In genomic region chr6:111579816-111580215, GRCh38 we compare ENCODE assay signal across 18 cellular contexts. TPM values are rescaled to one million over a fixed set of nuclear protein-coding genes. Genes with fewer than 3 reads are reported as not detected.
DNase-seq lines count a peak whose midpoint lies in the region; ATAC-seq and TF ChIP-seq lines count a peak whose summit lies in the region.
"Had no signal": no experiment of that assay in that cellular context is flagged by ENCODE, and none has a peak within 500 bp of the region (broad histone marks: within the 10 kb centered on the region; RNA-seq: fewer than 3 reads in every experiment).

No MANE protein-coding gene starts in this region.

- intact Hi-C loops in stomach (cut with DNase I; ENCODE audit: low total_unique reads): no loop called here
- intact Hi-C loops in activated T-helper 2 cell treated with anti-CD3 and anti-CD28 coated beads, Interferon-gamma antibody, Interleukin-2, Interleukin-4, amounts not matched to agents 10 μg/mL and 5 μg/mL and 100 μg/mL, durations not matched to agents 14 hours and 24 hours and 36 hours (cut with micrococcal nuclease): loop anchor here (2.0 kb wide), 1 partner anchor 15 kb away; no protein-coding TSS in a partner anchor

- H3K36me3 ChIP-seq in BLaER1 (peaks cover 80% of the 10 kb centered on the region), adipocyte (ENCODE audit: control insufficient read depth, insufficient read depth, low read length, severe bottlenecking) (peaks cover 48% of the 10 kb centered on the region), stomach (peaks cover 22 to 55% (median 53%) of the 10 kb centered on the region in 4 donors)

- ATAC-seq in HG03460 (IDR thresholded peaks at IDR 0.05; ENCODE audit: unreplicated experiment) (no peak), GM19452 (IDR thresholded peaks at IDR 0.05; ENCODE audit: unreplicated experiment) (no peak)

- H3K9me3 ChIP-seq in BLaER1 (no peaks in the 10 kb centered on the region), adipocyte (ENCODE audit: control insufficient read depth, low read length) (no peaks in the 10 kb centered on the region), stomach (no peaks in the 10 kb centered on the region)
- H3K9me3 ChIP-seq: Caco-2 had no signal

- H3K27me3 ChIP-seq in BLaER1: no peaks in the 10 kb centered on the region
- H3K27me3 ChIP-seq in adipocyte (replicated peaks; ENCODE audit: control insufficient read depth, insufficient read depth, low read length): no peaks in the 10 kb centered on the region
- no peaks in the 10 kb centered on the region for H3K27me3 ChIP-seq in stomach

- peak overlapping the region; percentile 34; the same call in 1 of the 2 replicates for H3K27ac Mint-ChIP-seq in HFFc6
- H3K27ac Mint-ChIP-seq in activated T-helper 2 cell treated with anti-CD3 and anti-CD28 coated beads, Interferon-gamma antibody, Interleukin-2, Interleukin-4, amounts not matched to agents 10 μg/mL and 5 μg/mL and 100 μg/mL, durations not matched to agents 14 hours and 24 hours and 36 hours: no peak overlapping the region

- no peak overlapping the region for H3K9ac ChIP-seq in BLaER1
- H3K9ac ChIP-seq in adipocyte (ENCODE audit: low read length): peak overlapping the region; percentile 58

- TF ChIP-seq POLR2A in stomach (IDR thresholded peaks at IDR 0.05): no peak

- no peak overlapping the region for H3K4me3 Mint-ChIP-seq in HFFc6
- H3K4me3 Mint-ChIP-seq in activated T-helper 2 cell treated with anti-CD3 and anti-CD28 coated beads, Interferon-gamma antibody, Interleukin-2, Interleukin-4, amounts not matched to agents 10 μg/mL and 5 μg/mL and 100 μg/mL, durations not matched to agents 14 hours and 24 hours and 36 hours (ENCODE audit: low read depth): no peak overlapping the region

- peaks cover 49% of the 10 kb centered on the region for H4K20me1 ChIP-seq in BLaER1

- no peak overlapping the region for H3K4me3 ChIP-seq in BLaER1
- no peak overlapping the region for H3K4me3 ChIP-seq in adipocyte (ENCODE audit: low read length)
- no peak overlapping the region for H3K4me3 ChIP-seq in skin epidermis
- no peak overlapping the region for H3K4me3 ChIP-seq in stomach
- H3K4me3 ChIP-seq: SK-N-MC had no signal

- H3K4me2 ChIP-seq in BLaER1: no peak overlapping the region

- TF ChIP-seq EP300 in stomach (IDR thresholded peaks at IDR 0.05): no peak

- no peak for DNase-seq in HFFc6
- DNase-seq in adipocyte (ENCODE audit: low read depth): no peak
- DNase-seq in stomach: no peak
- no peak for DNase-seq in activated T-helper 2 cell treated with anti-CD3 and anti-CD28 coated beads, Interferon-gamma antibody, Interleukin-2, Interleukin-4, amounts not matched to agents 10 μg/mL and 5 μg/mL and 100 μg/mL, durations not matched to agents 14 hours and 24 hours and 36 hours (ENCODE audit: low spot score)
- DNase-seq: ACHN; AML-193; Caco-2; CD4-positive, CD25-positive, alpha-beta regulatory T cell; H7; Karpas-422; NCI-H1105; NCI-H187; NCI-H69 had no signal

- WGBS in stomach, 5 donors: 47 to 61% (median 55%) methylated on average over 5 of the region's 5 CpGs

- H3K27me3 Mint-ChIP-seq in HFFc6 (ENCODE audit: insufficient read depth): no peaks in the 10 kb centered on the region
- H3K27me3 Mint-ChIP-seq in activated T-helper 2 cell treated with anti-CD3 and anti-CD28 coated beads, Interferon-gamma antibody, Interleukin-2, Interleukin-4, amounts not matched to agents 10 μg/mL and 5 μg/mL and 100 μg/mL, durations not matched to agents 14 hours and 24 hours and 36 hours (ENCODE audit: low read depth): no peaks in the 10 kb centered on the region
- H3K27me3 Mint-ChIP-seq: CD4-positive, CD25-positive, alpha-beta regulatory T cell had no signal

- H3K27ac ChIP-seq in BLaER1 (0 out of 2 replicates have a peak overlapping the region, but pooled peaks have one; percentile 24), skin epidermis (peak overlapping the region in 13 of 21 experiments; percentile 8 to 81 (median 56)), stomach (peak overlapping the region in 2 of 5 donors; percentile 19 to 41)
- H3K27ac ChIP-seq: SK-N-MC had no signal

- H3K4me1 Mint-ChIP-seq in HFFc6 (ENCODE audit: low read depth): peaks cover 63% of the 10 kb centered on the region
- H3K4me1 Mint-ChIP-seq in activated T-helper 2 cell treated with anti-CD3 and anti-CD28 coated beads, Interferon-gamma antibody, Interleukin-2, Interleukin-4, amounts not matched to agents 10 μg/mL and 5 μg/mL and 100 μg/mL, durations not matched to agents 14 hours and 24 hours and 36 hours (ENCODE audit: low read depth): peaks cover 22% of the 10 kb centered on the region

- peaks cover 53% of the 10 kb centered on the region for H3K36me3 Mint-ChIP-seq in HFFc6 (ENCODE audit: low read depth)
- peaks cover 51% of the 10 kb centered on the region for H3K36me3 Mint-ChIP-seq in activated T-helper 2 cell treated with anti-CD3 and anti-CD28 coated beads, Interferon-gamma antibody, Interleukin-2, Interleukin-4, amounts not matched to agents 10 μg/mL and 5 μg/mL and 100 μg/mL, durations not matched to agents 14 hours and 24 hours and 36 hours (ENCODE audit: low read depth)

- H3K9me3 Mint-ChIP-seq in HFFc6: no peaks in the 10 kb centered on the region
- no peaks in the 10 kb centered on the region for H3K9me3 Mint-ChIP-seq in activated T-helper 2 cell treated with anti-CD3 and anti-CD28 coated beads, Interferon-gamma antibody, Interleukin-2, Interleukin-4, amounts not matched to agents 10 μg/mL and 5 μg/mL and 100 μg/mL, durations not matched to agents 14 hours and 24 hours and 36 hours
- H3K9me3 Mint-ChIP-seq: CD4-positive, CD25-positive, alpha-beta regulatory T cell had no signal

- TF ChIP-seq CTCF in HFFc6 (IDR thresholded peaks at IDR 0.05): no peak
- TF ChIP-seq CTCF in stomach (IDR thresholded peaks at IDR 0.05): no peak

- H3K4me1 ChIP-seq in BLaER1 (peaks cover 77% of the 10 kb centered on the region), adipocyte (ENCODE audit: control insufficient read depth, insufficient read depth, low read length) (peaks cover 62% of the 10 kb centered on the region), stomach (peaks cover 18 to 57% (median 38%) of the 10 kb centered on the region in 4 donors)
- H3K4me1 ChIP-seq: Caco-2 had no signal

RNA-seq across cellular contexts. Expression of gene TRAF3IP2, which starts 25.9 kb away (rescaled TPM):
- total RNA-seq in HFFc6 (2021; fragmentation: NEBNext Ultra II Directional; extraction: Animal tissue kit (Norgen Biotek cat#: 25700)): 10 to 100 TPM; 28.9 to 47.0 (median 40.2) TPM
- total RNA-seq in stomach: 10 to 100 TPM; 11.1 to 87.2 (median 23.5) TPM
- polyA plus RNA-seq in stomach: 10 to 100 TPM; 40.6 to 64.4 (median 62.5) TPM
- total RNA-seq in activated T-helper 2 cell treated with anti-CD3 and anti-CD28 coated beads, Interferon-gamma antibody, Interleukin-2, Interleukin-4, amounts not matched to agents 10 μg/mL and 5 μg/mL and 100 μg/mL, durations not matched to agents 14 hours and 24 hours and 36 hours: 20.9 and 22.5 TPM in 2 replicates
